ENCODE assay signal across 8 cellular contexts in genomic region chr19:19618384-19619051, GRCh38. TPM values are rescaled to one million over a fixed set of nuclear protein-coding genes. Genes with fewer than 3 reads are reported as not detected.
DNase-seq lines count a peak whose midpoint lies in the region; ATAC-seq and TF ChIP-seq lines count a peak whose summit lies in the region.

A gene with protein sequence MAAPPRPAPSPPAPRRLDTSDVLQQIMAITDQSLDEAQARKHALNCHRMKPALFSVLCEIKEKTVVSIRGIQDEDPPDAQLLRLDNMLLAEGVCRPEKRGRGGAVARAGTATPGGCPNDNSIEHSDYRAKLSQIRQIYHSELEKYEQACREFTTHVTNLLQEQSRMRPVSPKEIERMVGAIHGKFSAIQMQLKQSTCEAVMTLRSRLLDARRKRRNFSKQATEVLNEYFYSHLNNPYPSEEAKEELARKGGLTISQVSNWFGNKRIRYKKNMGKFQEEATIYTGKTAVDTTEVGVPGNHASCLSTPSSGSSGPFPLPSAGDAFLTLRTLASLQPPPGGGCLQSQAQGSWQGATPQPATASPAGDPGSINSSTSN (minus strand): TSS chr19:19618687. CDS start chr19:19618629, 58 bp downstream.

- no peaks in the 10 kb centered on the region for H4K20me1 ChIP-seq in SU-DHL-6 (ENCODE audit: low read depth, low read length)

- peak within 1 kb of the TSS; percentile 60 for H3K9ac ChIP-seq in SU-DHL-6 (ENCODE audit: low read length)

- no peaks in the 10 kb centered on the region for H3F3A ChIP-seq in SU-DHL-6 (ENCODE audit: insufficient read depth)

- DNase-seq in GM12864 (ENCODE audit: low read depth) (peak; percentile 87), NCI-H1105 treated with DMSO at 0.1 percent for 48 hours (lab: John Stamatoyannopoulos, UW) (peak; percentile 98), cardiac septum (ENCODE audit: low spot score) (peak; percentile 98), posterior cingulate gyrus (peak; percentile 82 to 99 (median 93)), ureter (ENCODE audit: low spot score) (peak; percentile 96)

- no peaks in the 10 kb centered on the region for H3K9me2 ChIP-seq in SU-DHL-6 (replicated peaks; ENCODE audit: insufficient read depth, low read length)

- peak within 1 kb of the TSS; percentile 69 for H3K4me2 ChIP-seq in SU-DHL-6 (ENCODE audit: low read depth, low read length, poor library complexity, severe bottlenecking)

- H3K4me3 Mint-ChIP-seq in activated naive CD8-positive, alpha-beta T cell = peak within 1 kb of the TSS; percentile 87

- peak within 1 kb of the TSS; percentile 79 for H2AFZ ChIP-seq in SU-DHL-6 (ENCODE audit: low read depth, low read length, severe bottlenecking)

- peaks cover 41% of the 10 kb centered on the region for H3K4me1 Mint-ChIP-seq in activated naive CD8-positive, alpha-beta T cell (ENCODE audit: low read depth)

- no peaks in the 10 kb centered on the region for H3K9me3 ChIP-seq in SU-DHL-6 (ENCODE audit: insufficient read depth, low read length)

- H3K27me3 Mint-ChIP-seq in activated naive CD8-positive, alpha-beta T cell = no peaks in the 10 kb centered on the region

- H3K9me3 Mint-ChIP-seq in activated naive CD8-positive, alpha-beta T cell (ENCODE audit: low read depth) = no peaks in the 10 kb centered on the region

- H3K4me3 ChIP-seq in GM12864 (ENCODE audit: low read depth, low read length) = peak within 1 kb of the TSS; percentile 73
- peak within 1 kb of the TSS; percentile 64 for H3K4me3 ChIP-seq in SU-DHL-6 (ENCODE audit: insufficient read depth, low read length, poor library complexity, severe bottlenecking)

- TF ChIP-seq CTCF in GM12864 (IDR thresholded peaks at IDR 0.05; ENCODE audit: low read depth, low read length, missing control alignments) (no peak), SU-DHL-6 (IDR thresholded peaks at IDR 0.05; ENCODE audit: insufficient read depth, low read length, poor library complexity, severe bottlenecking) (no peak)

- H3K79me2 ChIP-seq in SU-DHL-6 (ENCODE audit: insufficient read depth, low read length) = no peaks in the 10 kb centered on the region

- ATAC-seq in HG02623 (IDR thresholded peaks at IDR 0.05; ENCODE audit: unreplicated experiment) = peak; percentile 96

- intact Hi-C loops in cardiac septum (cut with DNase I) (no loop called here), posterior cingulate gyrus (cut with DNase I) (no loop called here)

- no peaks in the 10 kb centered on the region for H3K27me3 ChIP-seq in SU-DHL-6 (ENCODE audit: low read length)

- H3K27ac Mint-ChIP-seq in activated naive CD8-positive, alpha-beta T cell = peak within 1 kb of the TSS; percentile 72

- H3K27ac ChIP-seq in SU-DHL-6 (ENCODE audit: low read depth, low read length) = no peak within 1 kb of the TSS

- H3K36me3 ChIP-seq in SU-DHL-6 (ENCODE audit: low read length) = no peaks in the 10 kb centered on the region

- peaks cover 5% of the 10 kb centered on the region for H3K36me3 Mint-ChIP-seq in activated naive CD8-positive, alpha-beta T cell

RNA-seq across cellular contexts. Expression of the gene that starts here (rescaled TPM):
- total RNA-seq in cardiac septum = not detected
- 12.7 TPM for total RNA-seq in ureter

Comparison
In these comparisons a context has a peak if more than half of its experiments do, and no peak if none do; other contexts are left out.
1. RNA of the gene that starts here (total RNA-seq): 12.7 TPM in ureter (single experiment); not detected in cardiac septum (single experiment); every median in the first group is over 10 times any median in the second.
2. Peak in DNase-seq in cardiac septum; RNA of the gene not detected or under 1 TPM.
3. Peak in every context shown above with its lines, with median percentiles within 50 percentile points of each other: DNase-seq.